In genomic region chr4:82639947-82640346, GRCh38 we compare ENCODE assay signal across 16 cellular contexts.
"Had no signal": no experiment of that assay in that cellular context is flagged by ENCODE, and none has a peak within 500 bp of the region (broad histone marks: within the 10 kb centered on the region; RNA-seq: fewer than 3 reads in every experiment).

No MANE protein-coding gene starts in this region.

- H3K9me3 ChIP-seq: lower lobe of right lung had no signal

- H2AFZ ChIP-seq: parathyroid adenoma had no signal

- FAIRE-seq: small intestine, urothelium cell line had no signal

- H3K9ac ChIP-seq: parathyroid adenoma had no signal

- H3K36me3 ChIP-seq: lower lobe of right lung had no signal

- ATAC-seq: activated T-cell treated with anti-CD3 and anti-CD28 coated beads, Interleukin-2, amount 50 U/mL, for 72 hours had no signal

- H3K4me3 ChIP-seq: lower lobe of right lung had no signal

- H3K4me1 ChIP-seq: lower lobe of right lung, parathyroid adenoma had no signal

- H3K79me2 ChIP-seq: parathyroid adenoma had no signal

- H3K27ac ChIP-seq: lower lobe of right lung, parathyroid adenoma had no signal

- DNase-seq: activated CD4-positive, alpha-beta T cell treated with anti-CD3 and anti-CD28 coated beads, Interleukin-2, amount 10 ng/mL, durations not matched to agents 24 days and 14 days; activated CD4-positive, CD25-positive, alpha-beta regulatory T cell; activated CD8-positive, alpha-beta memory T cell treated with anti-CD3 and anti-CD28 coated beads, Interleukin-2, amount 50 U/mL, for 48 hours; activated gamma-delta T cell treated with Interleukin-2 at 50 U/mL for 16 hours; activated naive CD8-positive, alpha-beta T cell treated with anti-CD3 and anti-CD28 coated beads for 36 hours; activated T-cell treated with anti-CD3 and anti-CD28 coated beads, Interleukin-2, amount 50 U/mL, for 72 hours; cerebellar nuclear complex; dermis blood vessel endothelial cell; kidney glomerular epithelial cell; lower lobe of right lung; small intestine; stimulated activated CD4-positive, alpha-beta T cell treated with anti-CD3 and anti-CD28 coated beads, Interleukin-4, amount 100 ng/mL, for 4 hours; stimulated activated CD8-positive, alpha-beta memory T cell treated with anti-CD3 and anti-CD28 coated beads, Interleukin-4, amount 100 ng/mL, for 48 hours; stimulated activated naive CD4-positive, alpha-beta T cell treated with Interleukin-2 at 50 U/mL for 16 hours had no signal
